ENCODE assay signal across 8 cellular contexts in genomic region chr17:51260237-51260959, GRCh38. TPM values are rescaled to one million over a fixed set of nuclear protein-coding genes. Genes with fewer than 3 reads are reported as not detected.
A peak's percentile ranks its signal among the peaks of the same experiment; 100 is the strongest.
DNase-seq lines count a peak whose midpoint lies in the region; ATAC-seq and TF ChIP-seq lines count a peak whose summit lies in the region.

Gene UTP18, plus strand, starts transcription at chr17:51260546. Its CDS starts 39 bp downstream, at chr17:51260585.

- POLR2A ChIA-PET in CD4-positive, alpha-beta T cell (lab: Charles Lee): interaction anchor here (0.5 to 1.9 kb wide), 13 partner anchors 9 to 393 kb away, joined by 3 to 14 read pairs (median 4); partner anchors contain the start of genes NME1, NME2, SPAG9 and TOB1

- peak within 1 kb of the TSS; percentile 96 for H3K27ac ChIP-seq in CD4-positive, alpha-beta T cell (ENCODE audit: low read depth, low read length)
- peak within 1 kb of the TSS; percentile 95 to 100 (median 99) for H3K27ac ChIP-seq in dorsolateral prefrontal cortex
- peak within 1 kb of the TSS; percentile 95 to 97 (median 96) for H3K27ac ChIP-seq in right lobe of liver

- intact Hi-C loops in CD4-positive, alpha-beta T cell (cut with DNase I, micrococcal nuclease): loop anchor here (5.0 to 10.0 kb wide), 5 partner anchors 93 to 886 kb away; partner anchors contain the start of genes EME1 (in 1 of the 2), MRPL27 (in 1 of the 2), NME1 (in 1 of the 2) and NME2 (in 1 of the 2)
- intact Hi-C loops in dorsolateral prefrontal cortex (cut with DNase I) (loop anchor here in 1 of 2 donors (5.0 kb wide), 1 partner anchor 93 kb away; the partner anchor contains the start of gene NME2), right lobe of liver (cut with DNase I) (no loop called here)

- no peaks in the 10 kb centered on the region for H3K9me3 Mint-ChIP-seq in CD4-positive, alpha-beta T cell

- H3K4me3 ChIP-seq in dorsolateral prefrontal cortex (peak within 1 kb of the TSS; percentile 59 to 100 (median 98)), right lobe of liver (peak within 1 kb of the TSS; percentile 89 to 99 (median 98))

- no peaks in the 10 kb centered on the region for H3K27me3 Mint-ChIP-seq in CD4-positive, alpha-beta T cell

- H3K4me1 ChIP-seq in right lobe of liver: peaks cover 0 to 43% (median 18%) of the 10 kb centered on the region in 4 donors

- peak; percentile 89 to 97 (median 95) for DNase-seq in CD4-positive, alpha-beta T cell
- DNase-seq in NCI-H82 (lab: John Stamatoyannopoulos, UW) (peak; percentile 99), dorsolateral prefrontal cortex (peak; percentile 91 to 97 (median 95)), right lobe of liver (peak; percentile 98 to 99 (median 98))
- peak; percentile 95 for DNase-seq in activated CD4-positive, alpha-beta T cell treated with anti-CD3 and anti-CD28 coated beads, Interleukin-2, amount 50 U/mL, for 48 hours
- peak; percentile 97 for DNase-seq in stimulated activated CD4-positive, alpha-beta T cell treated with anti-CD3 and anti-CD28 coated beads, Interleukin-4, amount 100 ng/mL, for 24 hours

- H3K4me1 Mint-ChIP-seq in CD4-positive, alpha-beta T cell (ENCODE audit: low read depth): peaks cover 84% of the 10 kb centered on the region

- H3K36me3 ChIP-seq in right lobe of liver: peaks cover 0 to 9% (median 0%) of the 10 kb centered on the region in 4 donors

- peak; percentile 62 for TF ChIP-seq POLR2A in right lobe of liver (IDR thresholded peaks at IDR 0.05)

- no peaks in the 10 kb centered on the region for H3K27me3 ChIP-seq in CD4-positive, alpha-beta T cell (ENCODE audit: control insufficient read depth, insufficient read depth, low read length)
- H3K27me3 ChIP-seq in dorsolateral prefrontal cortex: no peaks in the 10 kb centered on the region
- no peaks in the 10 kb centered on the region for H3K27me3 ChIP-seq in right lobe of liver

- H3K27ac Mint-ChIP-seq in CD4-positive, alpha-beta T cell: peak within 1 kb of the TSS; percentile 99

- H3K36me3 Mint-ChIP-seq in CD4-positive, alpha-beta T cell (ENCODE audit: low read depth): peaks cover 86% of the 10 kb centered on the region

- CTCF ChIA-PET in CD4-positive, alpha-beta T cell (lab: Charles Lee): interaction anchor here (1.0 kb wide), 1 partner anchor 107 kb away, joined by 3 read pairs; the partner anchor contains the start of gene NME1

- ATAC-seq in CD4-positive, alpha-beta T cell (ENCODE audit: poor library complexity): peak; percentile 81
- peak; percentile 72 for ATAC-seq in GM19452 (IDR thresholded peaks at IDR 0.05; ENCODE audit: unreplicated experiment)
- ATAC-seq in HG03575 (IDR thresholded peaks at IDR 0.05; ENCODE audit: extremely low read depth, insufficient number of reproducible peaks, low FRiP score, unreplicated experiment): peak; percentile 39
- peak; percentile 90 to 94 (median 91) for ATAC-seq in right lobe of liver

- peak within 1 kb of the TSS; percentile 99 for H3K4me3 Mint-ChIP-seq in CD4-positive, alpha-beta T cell

- no peak for TF ChIP-seq CTCF in CD4-positive, alpha-beta T cell (IDR thresholded peaks at IDR 0.05)
- TF ChIP-seq CTCF in dorsolateral prefrontal cortex (IDR thresholded peaks at IDR 0.05 in 54 of 56, conservative IDR thresholded peaks at IDR 0.05 in 2 of 56; ENCODE audit: low read depth in 1 of 56, partially characterized antibody in 56 of 56) (peak in 3 of 56 donors; percentile 10 to 15 (median 13)), right lobe of liver (IDR thresholded peaks at IDR 0.05) (no peak)

- no peaks in the 10 kb centered on the region for H3K9me3 ChIP-seq in CD4-positive, alpha-beta T cell (ENCODE audit: control insufficient read depth, low read length)
- no peaks in the 10 kb centered on the region for H3K9me3 ChIP-seq in right lobe of liver

- under 1% methylated on average over 21 of the region's 82 CpGs for WGBS in right lobe of liver (ENCODE audit: insufficient coverage, low coverage, low lambda C conversion rate, missing lambda C conversion rate)

RNA-seq across cellular contexts. Expression of gene UTP18, which starts in this region (rescaled TPM):
- total RNA-seq in CD4-positive, alpha-beta T cell: 10 to 100 TPM; 48.5 to 49.8 TPM
- total RNA-seq in dorsolateral prefrontal cortex: 10 to 100 TPM; 21.6 to 44.1 (median 32.9) TPM
- 10 to 100 TPM; 12.0 to 15.3 (median 13.7) TPM for total RNA-seq in right lobe of liver

Comparison
In these comparisons a context has a peak if more than half of its experiments do, and no peak if none do; other contexts are left out.
1. Peak in every context shown above with its lines: DNase-seq, ATAC-seq, H3K4me3 ChIP-seq and H3K27ac ChIP-seq.
2. ATAC-seq: peak in every context shown above with its lines; median percentile 91 in right lobe of liver; 81 in CD4-positive, alpha-beta T cell; 72 in GM19452; 39 in HG03575.
3. intact Hi-C loops: an anchor here in CD4-positive, alpha-beta T cell (5.0 to 10.0 kb wide); none called in right lobe of liver.